ENCODE assay signal across 8 cellular contexts in the genomic region with DNA sequence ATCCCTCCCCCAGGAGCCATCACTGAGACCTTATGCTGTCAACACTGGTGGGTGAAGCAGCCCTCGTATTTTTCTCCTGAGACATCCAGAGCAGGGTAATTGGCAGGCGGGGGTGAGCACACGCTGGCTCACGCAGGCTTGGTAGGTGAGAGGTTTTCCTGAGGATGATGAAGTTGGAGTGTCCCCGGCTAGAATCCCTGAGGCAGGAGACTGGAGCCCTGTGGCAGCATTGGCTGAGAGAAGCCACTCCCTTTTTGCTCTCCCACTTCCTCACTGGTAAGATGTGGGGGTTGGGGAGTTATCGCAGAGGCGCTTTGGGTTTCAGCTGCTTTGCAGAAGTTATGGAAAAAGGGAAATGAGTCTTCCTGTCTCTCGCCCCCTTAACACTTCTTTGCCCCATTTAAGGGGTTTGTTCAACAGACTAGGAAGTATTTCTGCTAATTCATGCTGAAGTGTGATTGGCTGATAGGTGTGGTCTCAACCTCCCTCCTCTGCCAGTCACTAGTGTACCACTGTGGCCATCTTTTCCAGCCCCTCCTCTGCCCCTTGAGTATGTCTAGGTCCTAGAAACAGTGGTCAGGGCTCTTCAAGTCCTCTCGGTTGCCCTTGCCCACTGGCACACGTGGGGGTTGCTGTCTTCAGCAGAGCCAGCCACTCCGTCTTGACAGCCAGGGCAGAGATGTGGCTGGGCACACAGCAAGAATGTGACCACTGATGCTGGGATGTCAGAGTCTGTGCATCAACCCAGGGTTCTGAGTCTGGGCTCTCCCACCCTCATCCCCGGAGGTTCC. TPM values are rescaled to one million over a fixed set of nuclear protein-coding genes. Genes with fewer than 3 reads are reported as not detected.
DNase-seq lines count a peak whose midpoint lies in the region; ATAC-seq, FAIRE-seq and TF ChIP-seq lines count a peak whose summit lies in the region.

No MANE protein-coding gene starts in this region.

- TF ChIP-seq CTCF in DND-41 (IDR thresholded peaks at IDR 0.05; ENCODE audit: borderline replicate concordance, extremely low read depth, low read length, poor library complexity, severe bottlenecking) = no peak
- no peak for TF ChIP-seq CTCF in glutamatergic neuron (IDR thresholded peaks at IDR 0.05; ENCODE audit: partially characterized antibody, unreplicated experiment)

- 0 out of 2 replicates have a peak overlapping the region, but pooled peaks have one; percentile 18 for H2AFZ ChIP-seq in DND-41 (ENCODE audit: low read depth, low read length)

- H3K4me1 Mint-ChIP-seq in IgD-negative memory B cell = peaks cover 23 to 40% (median 27%) of the 10 kb centered on the region in 3 donors
- peaks cover 63% of the 10 kb centered on the region for H3K4me1 Mint-ChIP-seq in activated T-cell treated with anti-CD3 and anti-CD28 coated beads, Interleukin-2, amount 50 U/mL, for 4 hours (ENCODE audit: low read depth)
- H3K4me1 Mint-ChIP-seq in glutamatergic neuron (ENCODE audit: low read depth, unreplicated experiment) = no peaks in the 10 kb centered on the region

- H3K36me3 Mint-ChIP-seq in IgD-negative memory B cell = peaks cover 9% of the 10 kb centered on the region
- H3K36me3 Mint-ChIP-seq in activated T-cell treated with anti-CD3 and anti-CD28 coated beads, Interleukin-2, amount 50 U/mL, for 4 hours (ENCODE audit: insufficient read depth) = peaks cover 12% of the 10 kb centered on the region
- no peaks in the 10 kb centered on the region for H3K36me3 Mint-ChIP-seq in glutamatergic neuron (ENCODE audit: unreplicated experiment)

- H3K4me1 ChIP-seq in DND-41 (ENCODE audit: insufficient read depth, low read length) = peaks cover 41% of the 10 kb centered on the region
- peaks cover 31% of the 10 kb centered on the region for H3K4me1 ChIP-seq in skeletal muscle satellite cell (ENCODE audit: control insufficient read depth, insufficient read depth, low read length)

- H3K36me3 ChIP-seq in DND-41 (ENCODE audit: insufficient read depth, low read length) = peaks cover 39% of the 10 kb centered on the region
- H3K36me3 ChIP-seq in skeletal muscle satellite cell (ENCODE audit: insufficient read depth, low read length) = peaks cover 24% of the 10 kb centered on the region

- peak overlapping the region; percentile 52 for H3K9ac ChIP-seq in DND-41 (ENCODE audit: low read depth, low read length)
- peak overlapping the region; percentile 69 for H3K9ac ChIP-seq in skeletal muscle satellite cell (ENCODE audit: low read depth, low read length)

- peak; percentile 62 for DNase-seq in DND-41
- DNase-seq in activated T-cell treated with anti-CD3 and anti-CD28 coated beads, Interleukin-2, amount 50 U/mL, for 4 hours = peak; percentile 13
- no peak for DNase-seq in Right ventricle myocardium superior
- no peak for DNase-seq in glutamatergic neuron
- DNase-seq in H54 (ENCODE audit: insufficient read length, low spot score) = no peak

- H3K4me3 ChIP-seq in DND-41 (ENCODE audit: low read depth in 1 of 2, low read length in 2 of 2) (peak overlapping the region in 1 of 2 experiments; percentile 44; a peak in 2 of 4 replicates), skeletal muscle satellite cell (ENCODE audit: low read length) (no peak overlapping the region)

- no peaks in the 10 kb centered on the region for H3K9me3 ChIP-seq in DND-41 (ENCODE audit: insufficient read depth, low read length, severe bottlenecking)
- no peaks in the 10 kb centered on the region for H3K9me3 ChIP-seq in skeletal muscle satellite cell (replicated peaks; ENCODE audit: low read length)

- H3K27me3 ChIP-seq in DND-41 (ENCODE audit: insufficient read depth, low read length, poor library complexity) (no peaks in the 10 kb centered on the region), skeletal muscle satellite cell (ENCODE audit: control insufficient read depth, insufficient read depth, low read length) (no peaks in the 10 kb centered on the region)

- peaks cover 81% of the 10 kb centered on the region for H3K79me2 ChIP-seq in DND-41 (ENCODE audit: insufficient read depth, low read length)

- H3K4me3 Mint-ChIP-seq in IgD-negative memory B cell (peak overlapping the region; percentile 73 to 88 (median 80)), glutamatergic neuron (ENCODE audit: unreplicated experiment) (no peak overlapping the region)
- peak overlapping the region; percentile 77 for H3K4me3 Mint-ChIP-seq in activated T-cell treated with anti-CD3 and anti-CD28 coated beads, Interleukin-2, amount 50 U/mL, for 4 hours

- ATAC-seq in DND-41 (ENCODE audit: insufficient read depth, low read depth) = peak; percentile 25
- ATAC-seq in GM21423 (IDR thresholded peaks at IDR 0.05; ENCODE audit: unreplicated experiment) = peak; percentile 44
- peak; percentile 20 to 23 for ATAC-seq in activated T-cell treated with anti-CD3 and anti-CD28 coated beads, Interleukin-2, amount 50 U/mL, for 4 hours
- peak; percentile 53 for ATAC-seq in Right ventricle myocardium superior (ENCODE audit: poor library complexity)

- H3K27ac ChIP-seq in DND-41 (ENCODE audit: low read length) = peak overlapping the region; percentile 85

- peak overlapping the region; percentile 56 for H3K4me2 ChIP-seq in DND-41 (ENCODE audit: insufficient read depth, low read length)
- H3K4me2 ChIP-seq in skeletal muscle satellite cell (ENCODE audit: low read length) = peak overlapping the region; percentile 71

- no peak for FAIRE-seq in H54 (lab: Jason Lieb, UNC)

- H3K27me3 Mint-ChIP-seq in IgD-negative memory B cell (no peaks in the 10 kb centered on the region), glutamatergic neuron (ENCODE audit: unreplicated experiment) (peaks cover 3% of the 10 kb centered on the region)
- no peaks in the 10 kb centered on the region for H3K27me3 Mint-ChIP-seq in activated T-cell treated with anti-CD3 and anti-CD28 coated beads, Interleukin-2, amount 50 U/mL, for 4 hours (ENCODE audit: low read depth)

- intact Hi-C loops in Right ventricle myocardium superior (cut with DNase I) = no loop called here

- H3K9me3 Mint-ChIP-seq in IgD-negative memory B cell = peaks cover 0 to 2% (median 0%) of the 10 kb centered on the region in 3 donors
- H3K9me3 Mint-ChIP-seq in activated T-cell treated with anti-CD3 and anti-CD28 coated beads, Interleukin-2, amount 50 U/mL, for 4 hours = no peaks in the 10 kb centered on the region
- peaks cover 4% of the 10 kb centered on the region for H3K9me3 Mint-ChIP-seq in glutamatergic neuron (ENCODE audit: unreplicated experiment)

- peak overlapping the region; percentile 92 to 99 (median 96) for H3K27ac Mint-ChIP-seq in IgD-negative memory B cell
- H3K27ac Mint-ChIP-seq in glutamatergic neuron (ENCODE audit: unreplicated experiment) = no peak overlapping the region

- no peak for TF ChIP-seq POLR2A in H54 (IDR thresholded peaks at IDR 0.05; ENCODE audit: low read depth, low read length)

- H4K20me1 ChIP-seq in DND-41 (ENCODE audit: insufficient read depth, low read length) = peaks cover 38% of the 10 kb centered on the region

RNA-seq across cellular contexts. Expression of gene ARPC1B, which starts 5.7 kb away (rescaled TPM):
- 728 TPM for polyA plus RNA-seq in IgD-negative memory B cell
- total RNA-seq in activated T-cell treated with anti-CD3 and anti-CD28 coated beads, Interleukin-2, amount 50 U/mL, for 4 hours = 100 to 1,000 TPM; 240 to 282 (median 274) TPM
- 40.6 TPM for total RNA-seq in Right ventricle myocardium superior
- 391 and 451 TPM in 2 replicates for total RNA-seq in skeletal muscle satellite cell (2012; rRNA removed)
- total RNA-seq in glutamatergic neuron (ENCODE audit: unreplicated experiment) = 9.5 TPM

RNA-seq across cellular contexts. Expression of gene PDAP1, which starts 28.2 kb away (rescaled TPM):
- polyA plus RNA-seq in IgD-negative memory B cell = 33.8 TPM
- total RNA-seq in activated T-cell treated with anti-CD3 and anti-CD28 coated beads, Interleukin-2, amount 50 U/mL, for 4 hours = 100 to 1,000 TPM; 231 to 255 (median 235) TPM
- 97.7 TPM for total RNA-seq in Right ventricle myocardium superior
- 59.6 and 61.2 TPM in 2 replicates for total RNA-seq in skeletal muscle satellite cell (2012; rRNA removed)
- total RNA-seq in glutamatergic neuron (ENCODE audit: unreplicated experiment) = 134 TPM

RNA-seq across cellular contexts. Expression of gene BUD31, which starts 28.5 kb away (rescaled TPM):
- polyA plus RNA-seq in IgD-negative memory B cell = 162 TPM
- 100 to 1,000 TPM; 174 to 231 (median 178) TPM for total RNA-seq in activated T-cell treated with anti-CD3 and anti-CD28 coated beads, Interleukin-2, amount 50 U/mL, for 4 hours
- total RNA-seq in Right ventricle myocardium superior (31.5 TPM), glutamatergic neuron (ENCODE audit: unreplicated experiment) (73.9 TPM)
- total RNA-seq in skeletal muscle satellite cell (2012; rRNA removed) = 114 and 123 TPM in 2 replicates

RNA-seq across cellular contexts. Expression of gene ARPC1A, which starts 54.5 kb away (rescaled TPM):
- 81.5 TPM for polyA plus RNA-seq in IgD-negative memory B cell
- 10 to 100 TPM; 81.5 to 85.5 (median 81.9) TPM for total RNA-seq in activated T-cell treated with anti-CD3 and anti-CD28 coated beads, Interleukin-2, amount 50 U/mL, for 4 hours
- total RNA-seq in Right ventricle myocardium superior (133 TPM), glutamatergic neuron (ENCODE audit: unreplicated experiment) (173 TPM)
- total RNA-seq in skeletal muscle satellite cell (2012; rRNA removed) = 237 and 313 TPM in 2 replicates

RNA-seq across cellular contexts. Expression of gene PTCD1, which starts 58.4 kb away (rescaled TPM):
- polyA plus RNA-seq in IgD-negative memory B cell = 5.5 TPM
- total RNA-seq in activated T-cell treated with anti-CD3 and anti-CD28 coated beads, Interleukin-2, amount 50 U/mL, for 4 hours = 10 to 100 TPM; 11.9 to 15.1 (median 13.9) TPM
- total RNA-seq in Right ventricle myocardium superior = 3.0 TPM
- total RNA-seq in skeletal muscle satellite cell (2012; rRNA removed) = 5.7 and 7.4 TPM in 2 replicates
- 5.5 TPM for total RNA-seq in glutamatergic neuron (ENCODE audit: unreplicated experiment)

Comparison
In these comparisons a context has a peak if more than half of its experiments do, and no peak if none do; other contexts are left out.
1. DNase-seq: peak in DND-41 (single experiment) and activated T-cell treated with anti-CD3 and anti-CD28 coated beads, Interleukin-2, amount 50 U/mL, for 4 hours (single experiment); none in Right ventricle myocardium superior (single experiment), glutamatergic neuron (single experiment) and H54 (single experiment).
2. Peak in every context shown above with its lines, with median percentiles within 50 percentile points of each other: ATAC-seq.